Comparison of ENCODE assay signal across 10 cellular contexts in the genomic region with DNA sequence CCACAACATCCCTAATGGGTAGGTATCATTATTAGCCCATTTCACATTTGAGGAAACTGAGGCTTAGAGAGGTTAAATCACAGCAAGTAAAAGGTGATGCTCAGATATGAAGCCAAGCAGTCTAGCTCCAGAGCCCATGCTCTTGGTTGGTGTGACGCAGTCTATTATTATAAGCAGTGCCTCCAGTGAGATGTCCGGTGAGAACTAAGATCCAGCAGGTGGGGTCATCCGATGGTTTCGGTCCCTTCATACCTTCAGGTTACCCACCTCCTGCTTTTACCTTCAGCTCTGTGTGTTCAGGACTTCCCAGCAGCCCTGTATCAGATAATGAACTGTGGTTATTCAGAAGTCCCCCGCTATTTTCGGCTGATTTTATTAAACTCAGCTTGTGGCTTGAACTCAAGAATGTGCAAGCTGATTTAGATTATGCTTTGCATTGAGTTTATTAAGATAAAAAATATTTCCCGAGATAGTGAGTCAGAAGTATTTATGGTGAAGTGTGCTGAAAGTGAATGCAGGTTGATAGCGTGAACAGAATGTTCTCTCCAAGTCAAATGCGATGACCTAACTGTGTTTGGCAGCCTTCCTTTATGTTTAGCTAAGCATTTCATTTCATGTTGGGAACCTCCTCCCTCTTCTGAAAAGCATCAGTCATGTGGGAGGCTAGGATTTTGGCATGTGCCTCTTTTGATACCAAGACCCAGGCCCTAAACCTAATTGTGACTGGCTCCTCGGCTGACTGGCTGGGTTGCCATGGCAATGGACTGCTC.
DNase-seq lines count a peak whose midpoint lies in the region; ATAC-seq and TF ChIP-seq lines count a peak whose summit lies in the region.
"Had no signal": no experiment of that assay in that cellular context is flagged by ENCODE, and none has a peak within 500 bp of the region (broad histone marks: within the 10 kb centered on the region; RNA-seq: fewer than 3 reads in every experiment).

No MANE protein-coding gene starts in this region.

- no peak for TF ChIP-seq POLR2A in heart left ventricle (IDR thresholded peaks at IDR 0.05)
- no peak for TF ChIP-seq POLR2A in gastrocnemius medialis (IDR thresholded peaks at IDR 0.05)

- ATAC-seq in heart left ventricle (peak; percentile 75 to 85 (median 82)), gastrocnemius medialis (peak; percentile 83 to 85)
- ATAC-seq in activated CD8-positive, alpha-beta T cell treated with anti-CD3 and anti-CD28 coated beads for 36 hours: no peak
- ATAC-seq: Panc1 had no signal

- BruUV-seq in Calu3 (replicated peaks; lab: Mats Ljungman, UMichigan): no TSS peak

- H3K4me1 Mint-ChIP-seq in activated CD8-positive, alpha-beta T cell treated with anti-CD3 and anti-CD28 coated beads for 36 hours (ENCODE audit: low read depth): no peaks in the 10 kb centered on the region
- H3K4me1 Mint-ChIP-seq in Calu3 (ENCODE audit: low read depth, unreplicated experiment): peaks cover 45% of the 10 kb centered on the region

- H3K27me3 Mint-ChIP-seq in activated CD8-positive, alpha-beta T cell treated with anti-CD3 and anti-CD28 coated beads for 36 hours: no peaks in the 10 kb centered on the region
- H3K27me3 Mint-ChIP-seq in Calu3 (ENCODE audit: unreplicated experiment): no peaks in the 10 kb centered on the region

- no peaks in the 10 kb centered on the region for H3K36me3 Mint-ChIP-seq in activated CD8-positive, alpha-beta T cell treated with anti-CD3 and anti-CD28 coated beads for 36 hours (ENCODE audit: low read depth)
- no peaks in the 10 kb centered on the region for H3K36me3 Mint-ChIP-seq in Calu3 (ENCODE audit: insufficient read depth, unreplicated experiment)

- H3K4me1 ChIP-seq in heart left ventricle (peaks cover 0 to 53% (median 22%) of the 10 kb centered on the region in 12 donors), gastrocnemius medialis (peaks cover 52 to 57% of the 10 kb centered on the region in 2 donors)

- no peak overlapping the region for H3K4me3 Mint-ChIP-seq in activated CD8-positive, alpha-beta T cell treated with anti-CD3 and anti-CD28 coated beads for 36 hours
- no peak overlapping the region for H3K4me3 Mint-ChIP-seq in Calu3 (ENCODE audit: low read depth, unreplicated experiment)

- H3K27ac Mint-ChIP-seq in activated CD8-positive, alpha-beta T cell treated with anti-CD3 and anti-CD28 coated beads for 36 hours: no peak overlapping the region
- H3K27ac Mint-ChIP-seq in Calu3 (ENCODE audit: unreplicated experiment): no peak overlapping the region

- DNase-seq in GM03348 (ENCODE audit: low spot score) (peak; percentile 62), amniotic stem cell (lab: John Stamatoyannopoulos, UW) (peak; percentile 74), heart left ventricle (peak in 4 of 5 donors; percentile 34 to 52 (median 44)), gastrocnemius medialis (peak; percentile 72 to 80), GM10248 (ENCODE audit: extremely low spot score) (no peak), Calu3 (no peak)
- DNase-seq in activated CD8-positive, alpha-beta T cell treated with anti-CD3 and anti-CD28 coated beads for 36 hours: no peak
- DNase-seq in stimulated activated CD4-positive, alpha-beta T cell treated with anti-CD3 and anti-CD28 coated beads, Interleukin-4, amount 100 ng/mL, for 4 hours: no peak
- DNase-seq: activated gamma-delta T cell had no signal

- 38 to 44% (median 39%) methylated on average over 10 of the region's 10 CpGs for WGBS in heart left ventricle, 4 donors

- no peaks in the 10 kb centered on the region for H3K36me3 ChIP-seq in heart left ventricle
- H3K36me3 ChIP-seq in gastrocnemius medialis: no peaks in the 10 kb centered on the region

- intact Hi-C loops in heart left ventricle (cut with DNase I): loop anchor here in 5 of 10 donors (1.0 to 10.0 kb wide), 6 partner anchors 9 to 268 kb away; a partner anchor contains a TSS
- intact Hi-C loops in gastrocnemius medialis (cut with DNase I; ENCODE audit: low total_unique reads): loop anchor here (2.0 to 5.0 kb wide), 2 partner anchors 114 to 430 kb away; no protein-coding TSS in a partner anchor
- intact Hi-C loops in activated CD8-positive, alpha-beta T cell treated with anti-CD3 and anti-CD28 coated beads for 36 hours (cut with micrococcal nuclease): no loop called here
- intact Hi-C loops in Calu3 (cut with micrococcal nuclease; ENCODE audit: unreplicated experiment): no loop called here

- H3K27me3 ChIP-seq in heart left ventricle: no peaks in the 10 kb centered on the region
- H3K27me3 ChIP-seq in gastrocnemius medialis: no peaks in the 10 kb centered on the region

- H3K9me3 ChIP-seq in heart left ventricle (no peaks in the 10 kb centered on the region), gastrocnemius medialis (no peaks in the 10 kb centered on the region)

- in situ Hi-C loops in gastrocnemius medialis (cut with MboI; ENCODE audit: low sequenced_read_pairs in 4 of 4): no loop called here

- no peaks in the 10 kb centered on the region for H3K9me3 Mint-ChIP-seq in activated CD8-positive, alpha-beta T cell treated with anti-CD3 and anti-CD28 coated beads for 36 hours
- H3K9me3 Mint-ChIP-seq in Calu3 (ENCODE audit: low read depth, unreplicated experiment): no peaks in the 10 kb centered on the region

- CTCF ChIA-PET in activated CD8-positive, alpha-beta T cell treated with anti-CD3 and anti-CD28 coated beads for 36 hours (lab: Charles Lee): interaction anchor here (1.1 kb wide), 1 partner anchor 351 kb away, joined by 3 read pairs; no protein-coding TSS in a partner anchor
- CTCF ChIA-PET in GM10248 (lab: Yijun Ruan, JAX) (interaction anchor here (0.8 to 1.4 kb wide), 2 partner anchors 11 kb away, joined by 3 read pairs; no protein-coding TSS in a partner anchor), Calu3 (lab: Charles Lee) (no interaction called here)

- no peak for TF ChIP-seq CTCF in heart left ventricle (IDR thresholded peaks at IDR 0.05)
- no peak for TF ChIP-seq CTCF in gastrocnemius medialis (IDR thresholded peaks at IDR 0.05 in 4 of 5, conservative IDR thresholded peaks at IDR 0.05 in 1 of 5)
- no peak for TF ChIP-seq CTCF in activated CD8-positive, alpha-beta T cell treated with anti-CD3 and anti-CD28 coated beads for 36 hours (IDR thresholded peaks at IDR 0.05)
- no peak for TF ChIP-seq CTCF in GM10248 (IDR thresholded peaks at IDR 0.05; ENCODE audit: control extremely low read depth, extremely low read depth, low read depth, missing control alignments)
- no peak for TF ChIP-seq CTCF in Calu3 (IDR thresholded peaks at IDR 0.05; ENCODE audit: unreplicated experiment)

- POLR2A ChIA-PET in activated CD8-positive, alpha-beta T cell treated with anti-CD3 and anti-CD28 coated beads for 36 hours (lab: Charles Lee): no interaction called here
- POLR2A ChIA-PET in GM10248 (lab: Yijun Ruan, JAX): no interaction called here

- no peak overlapping the region for H3K4me3 ChIP-seq in heart left ventricle
- peak overlapping the region in 1 of 4 donors; percentile 10 for H3K4me3 ChIP-seq in gastrocnemius medialis

- H3K27ac ChIP-seq in heart left ventricle (peak overlapping the region; percentile 47 to 90 (median 82)), gastrocnemius medialis (peak overlapping the region; percentile 77 to 84 (median 81))

Comparison
In these comparisons a context has a peak if more than half of its experiments do, and no peak if none do; other contexts are left out.
1. DNase-seq: peak in GM03348 (single experiment), amniotic stem cell (single experiment), heart left ventricle (4 of 5) and gastrocnemius medialis (2 of 2); none in activated CD8-positive, alpha-beta T cell treated with anti-CD3 and anti-CD28 coated beads for 36 hours (single experiment), GM10248 (single experiment), Calu3 (single experiment) and stimulated activated CD4-positive, alpha-beta T cell treated with anti-CD3 and anti-CD28 coated beads, Interleukin-4, amount 100 ng/mL, for 4 hours (0 of 2).